Comparison of ENCODE assay signal across 9 cellular contexts in the genomic region with DNA sequence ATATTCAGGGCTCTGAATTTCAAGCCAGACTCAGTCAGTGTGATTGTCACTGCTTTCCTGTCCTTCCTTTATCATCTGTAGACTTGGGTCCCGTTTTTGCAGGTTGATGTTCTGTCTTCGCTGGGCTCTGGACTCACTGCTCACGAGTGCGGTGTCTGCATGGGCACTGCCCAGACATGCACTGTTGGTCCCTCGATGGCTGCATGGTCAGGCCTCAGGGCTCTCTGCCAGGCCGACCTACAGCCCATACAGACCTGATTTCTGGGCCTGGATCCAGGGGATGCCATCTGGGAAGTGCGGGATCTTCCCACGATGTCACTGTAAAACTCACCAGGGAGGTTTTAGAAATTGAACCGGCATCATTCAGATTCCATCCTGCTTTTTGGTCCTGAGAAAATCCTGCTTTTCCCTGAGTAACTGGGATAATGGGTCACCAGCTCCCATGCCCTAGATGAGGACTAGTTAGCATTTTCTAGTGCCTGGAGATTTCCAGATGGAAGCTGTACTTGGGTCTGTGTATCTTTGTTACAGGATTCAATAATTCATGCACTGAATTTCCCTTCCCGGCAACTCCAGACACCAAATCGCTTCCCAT. TPM values are rescaled to one million over a fixed set of nuclear protein-coding genes. Genes with fewer than 3 reads are reported as not detected.
DNase-seq lines count a peak whose midpoint lies in the region; ATAC-seq and TF ChIP-seq lines count a peak whose summit lies in the region.
"Had no signal": no experiment of that assay in that cellular context is flagged by ENCODE, and none has a peak within 500 bp of the region (broad histone marks: within the 10 kb centered on the region; RNA-seq: fewer than 3 reads in every experiment).

No MANE protein-coding gene starts in this region.

- no peak overlapping the region for H3K9ac ChIP-seq in fibroblast of lung (ENCODE audit: insufficient read depth, low read length)
- H3K9ac ChIP-seq in trophoblast cell (ENCODE audit: low read length) = no peak overlapping the region

- no CpG with 5 or more reads among the region's 11 CpGs for WGBS in trophoblast cell (ENCODE audit: extremely low coverage, insufficient coverage, insufficient read length)

- no peak overlapping the region for H4K12ac ChIP-seq in trophoblast cell (ENCODE audit: low read depth, low read length)

- no peak overlapping the region for H2AK5ac ChIP-seq in trophoblast cell (ENCODE audit: low read length)

- peak overlapping the region; percentile 28 for H3K14ac ChIP-seq in trophoblast cell (ENCODE audit: low read length)

- CTCF ChIA-PET in OCI-LY7 (lab: Charles Lee; ENCODE audit: unreplicated experiment) = no interaction called here

- H3K4me1 ChIP-seq in OCI-LY7 (ENCODE audit: insufficient read depth, low read length, poor library complexity, severe bottlenecking) (no peaks in the 10 kb centered on the region), fibroblast of lung (ENCODE audit: control insufficient read depth, extremely low read depth, insufficient read depth, low read length) (peaks cover 10% of the 10 kb centered on the region), trophoblast cell (ENCODE audit: control insufficient read depth in 1 of 2, insufficient read depth in 2 of 2, low read length in 2 of 2) (peaks cover 4 to 5% of the 10 kb centered on the region in 2 experiments)

- H3K9me3 ChIP-seq in OCI-LY7 (ENCODE audit: low read length) = no peaks in the 10 kb centered on the region
- H3K9me3 ChIP-seq in fibroblast of lung (ENCODE audit: control insufficient read depth, insufficient read depth, low read depth, low read length) = no peaks in the 10 kb centered on the region
- peaks cover 4% of the 10 kb centered on the region for H3K9me3 ChIP-seq in trophoblast cell (ENCODE audit: insufficient read depth, low read depth, low read length)
- H3K9me3 ChIP-seq: ovary had no signal

- H3K4ac ChIP-seq in trophoblast cell (ENCODE audit: low read depth, low read length) = no peak overlapping the region

- intact Hi-C loops in OCI-LY7 (cut with micrococcal nuclease; ENCODE audit: unreplicated experiment) = loop anchor here (2.0 to 5.0 kb wide), 3 partner anchors 258 to 340 kb away; no protein-coding TSS in a partner anchor

- peak overlapping the region; percentile 80 for H3K18ac ChIP-seq in trophoblast cell (ENCODE audit: low read length)

- BruUV-seq in OCI-LY7 (replicated peaks; lab: Mats Ljungman, UMichigan) = no TSS peak

- H3K27me3 ChIP-seq in fibroblast of lung (ENCODE audit: control insufficient read depth, insufficient read depth, low read length) (no peaks in the 10 kb centered on the region), trophoblast cell (ENCODE audit: insufficient read depth, low read length) (no peaks in the 10 kb centered on the region)
- H3K27me3 ChIP-seq: ovary had no signal

- H3K4me2 ChIP-seq in OCI-LY7 (ENCODE audit: low read length) = no peak overlapping the region
- H3K4me2 ChIP-seq in fibroblast of lung (ENCODE audit: extremely low read depth, insufficient read depth, low read length) = peak overlapping the region; percentile 11
- no peak overlapping the region for H3K4me2 ChIP-seq in trophoblast cell (ENCODE audit: low read length)

- H3K27ac ChIP-seq in C4-2B (peak overlapping the region; percentile 67), OCI-LY7 (ENCODE audit: low read depth, low read length, poor library complexity, severe bottlenecking) (no peak overlapping the region), fibroblast of lung (ENCODE audit: insufficient read depth, low read length) (peak overlapping the region; percentile 4), trophoblast cell (ENCODE audit: low read depth, low read length) (no peak overlapping the region)
- H3K27ac ChIP-seq: ovary had no signal

- H3K36me3 ChIP-seq in OCI-LY7 (ENCODE audit: insufficient read depth, low read length) (no peaks in the 10 kb centered on the region), fibroblast of lung (ENCODE audit: control insufficient read depth, insufficient read depth, low read length) (peaks cover 10% of the 10 kb centered on the region), trophoblast cell (ENCODE audit: control insufficient read depth in 1 of 2, insufficient read depth in 2 of 2, low read length in 2 of 2) (peaks cover 42 to 67% of the 10 kb centered on the region in 2 experiments)
- H3K36me3 ChIP-seq: ovary had no signal

- no peak for TF ChIP-seq CTCF in C4-2B (conservative IDR thresholded peaks at IDR 0.05)
- TF ChIP-seq CTCF in OCI-LY7 (conservative IDR thresholded peaks at IDR 0.05; ENCODE audit: low read length) = no peak
- no peak for TF ChIP-seq CTCF in fibroblast of lung (conservative IDR thresholded peaks at IDR 0.05 in 1 of 2, IDR thresholded peaks at IDR 0.05 in 1 of 2; ENCODE audit: low read depth in 1 of 2, low read length in 2 of 2)

- peak overlapping the region; percentile 51 for H2BK12ac ChIP-seq in trophoblast cell (ENCODE audit: low read length)

- no peak overlapping the region for H2BK120ac ChIP-seq in trophoblast cell (ENCODE audit: insufficient read depth, low read length, poor library complexity)

- H4K20me1 ChIP-seq in OCI-LY7 (ENCODE audit: insufficient read depth, low read length) (no peaks in the 10 kb centered on the region), fibroblast of lung (ENCODE audit: control insufficient read depth, extremely low read depth, insufficient read depth, low read length) (no peaks in the 10 kb centered on the region)

- POLR2A ChIA-PET in OCI-LY7 (lab: Charles Lee) = no interaction called here

- no peak for ATAC-seq in HG02970 (IDR thresholded peaks at IDR 0.05; ENCODE audit: low FRiP score, unreplicated experiment)

- in situ Hi-C loops in ACHN (cut with HindIII; ENCODE audit: low pct_ligation_motif_present, low pct_unique_long_range_greater_than_20kb, low sequenced_read_pairs) = no loop called here

- H4K8ac ChIP-seq in trophoblast cell (ENCODE audit: low read depth, low read length) = no peak overlapping the region

- no peak overlapping the region for H2BK5ac ChIP-seq in trophoblast cell (ENCODE audit: low read depth, low read length, poor library complexity)

- no peak for DNase-seq in OCI-LY7 (ENCODE audit: low spot score)
- DNase-seq in fibroblast of lung (ENCODE audit: low read depth in 2 of 2) = no peak
- no peak for DNase-seq in trophoblast cell
- DNase-seq in ureter (ENCODE audit: low spot score) = no peak
- no peak for DNase-seq in hepatic stellate cell (ENCODE audit: low spot score)
- DNase-seq in ACHN = no peak

- H4K91ac ChIP-seq in trophoblast cell (ENCODE audit: low read depth, low read length) = peak overlapping the region; percentile 57

- peaks cover 2% of the 10 kb centered on the region for H3K79me1 ChIP-seq in trophoblast cell (ENCODE audit: low read length)

- peak overlapping the region; percentile 54; the same call in 1 of the 2 replicates for H2AFZ ChIP-seq in OCI-LY7 (ENCODE audit: low read length)
- no peak overlapping the region for H2AFZ ChIP-seq in fibroblast of lung (ENCODE audit: low read length)
- peak overlapping the region; percentile 44 for H2AFZ ChIP-seq in trophoblast cell (ENCODE audit: insufficient read depth, low read length, poor library complexity)

- H3K79me2 ChIP-seq in OCI-LY7 (ENCODE audit: insufficient read depth, low read depth, low read length) (no peaks in the 10 kb centered on the region), fibroblast of lung (ENCODE audit: control insufficient read depth, insufficient read depth, low read length) (peaks cover 6% of the 10 kb centered on the region), trophoblast cell (ENCODE audit: control insufficient read depth, insufficient read depth, low read length, poor library complexity) (no peaks in the 10 kb centered on the region)

- no peak overlapping the region for H3K4me3 ChIP-seq in OCI-LY7 (ENCODE audit: low read depth, low read length, poor library complexity, severe bottlenecking)
- peak overlapping the region in 1 of 4 experiments; percentile 25 for H3K4me3 ChIP-seq in fibroblast of lung (replicated peaks in 1 of 4; ENCODE audit: control extremely low read depth in 1 of 4, insufficient read depth in 1 of 4, low read depth in 3 of 4, low read length in 4 of 4)
- no peak overlapping the region for H3K4me3 ChIP-seq in trophoblast cell (ENCODE audit: low read depth, low read length)
- H3K4me3 ChIP-seq: ovary had no signal

- H3K23ac ChIP-seq in trophoblast cell (ENCODE audit: low read length) = no peak overlapping the region

- H3K9me2 ChIP-seq in OCI-LY7 (ENCODE audit: insufficient read depth, low read length) = no peaks in the 10 kb centered on the region

RNA-seq across cellular contexts. Expression of a gene that starts 9.1 kb away (rescaled TPM):
- total RNA-seq in OCI-LY7 (2014; rRNA removed; shearing (Covaris generic)) = 0.44 and 0.47 TPM in 2 replicates
- total RNA-seq in OCI-LY7 (2022) = not detected in 2 replicates
- total RNA-seq in fibroblast of lung = 20.5 and 23.1 TPM in 2 replicates
- polyA plus RNA-seq in fibroblast of lung = 23.8 and 29.9 TPM in 2 replicates
- polyA plus RNA-seq in fibroblast of lung (2012) = 23.6 and 28.4 TPM in 2 replicates
- polyA minus RNA-seq in fibroblast of lung (ENCODE audit: low replicate concordance) = 52.9 and 75.1 TPM in 2 replicates
- polyA plus RNA-seq in trophoblast cell (2013) = 62.7 and 63.6 TPM in 2 replicates
- total RNA-seq in ureter = 48.6 TPM

Comparison
In these comparisons a context has a peak if more than half of its experiments do, and no peak if none do; other contexts are left out.
1. H3K27ac ChIP-seq: peak in C4-2B (single experiment) and fibroblast of lung (single experiment); none in OCI-LY7 (single experiment) and trophoblast cell (single experiment).
2. RNA of a gene that starts 9.1 kb away (total RNA-seq): 48.6 TPM in ureter (single experiment) and 20.5 to 23.1 TPM in fibroblast of lung; 0.44 to 0.47 TPM in OCI-LY7; every median in the first group is over 10 times any median in the second.